In genomic region chr7:140294454-140294853, GRCh38 we compare ENCODE assay signal across 19 cellular contexts.
A peak's percentile ranks its signal among the peaks of the same experiment; 100 is the strongest.
DNase-seq lines count a peak whose midpoint lies in the region; ATAC-seq, FAIRE-seq and TF ChIP-seq lines count a peak whose summit lies in the region.
"Had no signal": no experiment of that assay in that cellular context is flagged by ENCODE, and none has a peak within 500 bp of the region (broad histone marks: within the 10 kb centered on the region; RNA-seq: fewer than 3 reads in every experiment).

No MANE protein-coding gene starts in this region.

- FAIRE-seq in GM12891 (lab: Jason Lieb, UNC), result no peak
- FAIRE-seq: A204.1, G401.6, GM19239 had no signal

- no peaks in the 10 kb centered on the region for H3K36me3 Mint-ChIP-seq in memory B cell

- no peak overlapping the region for H3K27ac Mint-ChIP-seq in memory B cell

- no peaks in the 10 kb centered on the region for H3K27me3 Mint-ChIP-seq in memory B cell

- no peaks in the 10 kb centered on the region for H3K9me3 Mint-ChIP-seq in memory B cell

- DNase-seq in NCI-H2029 (lab: John Stamatoyannopoulos, UW) (peak; percentile 61), NCI-H2029 treated with DMSO at 0.1 percent for 48 hours (lab: John Stamatoyannopoulos, UW) (no peak), GM12891 (ENCODE audit: insufficient read length, low spot score) (no peak), NCI-H69 (lab: John Stamatoyannopoulos, UW) (peak; percentile 76), memory B cell (ENCODE audit: low spot score in 2 of 2) (no peak), cerebellar nuclear complex (lab: John Stamatoyannopoulos, UW) (no peak)
- no peak for DNase-seq in stimulated activated CD4-positive, alpha-beta T cell treated with anti-CD3 and anti-CD28 coated beads, Interleukin-15, amount 100 ng/mL, for 24 hours
- DNase-seq in activated T-cell treated with anti-CD3 and anti-CD28 coated beads, Interleukin-2, amount 50 U/mL, for 1 hour, result no peak
- DNase-seq: C1 segment of cervical spinal cord, COR-L47, DMS79 treated with DMSO at 0.1 percent for 48 hours, GM23248, NCI-H1105 treated with DMSO at 0.1 percent for 48 hours, NCI-H524 treated with DMSO at 0.1 percent for 48 hours, SJCRH30, SW 1271 had no signal

- H3K4me1 Mint-ChIP-seq in memory B cell, result peaks cover 7% of the 10 kb centered on the region

- ATAC-seq in memory B cell (ENCODE audit: low read depth), result peak; percentile 52

- no peak for TF ChIP-seq POLR2A in GM12891 (IDR thresholded peaks at IDR 0.05; ENCODE audit: low read depth, low read length)

- H3K4me3 Mint-ChIP-seq in memory B cell, result no peak overlapping the region

TF ChIP-seq in GM12891, 5 proteins besides CTCF, POLR2A, EP300 and RAD21:
- peak; percentile 88 for TF ChIP-seq SPI1 (IDR thresholded peaks at IDR 0.05; ENCODE audit: low read depth, low read length)
- no peak for TF ChIP-seq POU2F2 (IDR thresholded peaks at IDR 0.05; ENCODE audit: low read depth, low read length)

Comparison
In these comparisons a context has a peak if more than half of its experiments do, and no peak if none do; other contexts are left out.
1. DNase-seq: peak in NCI-H2029 (single experiment) and NCI-H69 (single experiment); none in NCI-H2029 treated with DMSO at 0.1 percent for 48 hours (single experiment), GM12891 (single experiment), memory B cell (0 of 2), stimulated activated CD4-positive, alpha-beta T cell treated with anti-CD3 and anti-CD28 coated beads, Interleukin-15, amount 100 ng/mL, for 24 hours (single experiment), activated T-cell treated with anti-CD3 and anti-CD28 coated beads, Interleukin-2, amount 50 U/mL, for 1 hour (single experiment) and cerebellar nuclear complex (0 of 2).